Comparison of ENCODE assay signal across 8 cellular contexts in genomic region chr4:18593297-18594002, GRCh38.
DNase-seq lines count a peak whose midpoint lies in the region; ATAC-seq and TF ChIP-seq lines count a peak whose summit lies in the region.

No MANE protein-coding gene starts in this region.

- H3K4me1 ChIP-seq in left lung = no peaks in the 10 kb centered on the region

- H3K27me3 Mint-ChIP-seq in activated B cell treated with CpG ODN at 0.5 μM for 24 hours = peaks cover 10% of the 10 kb centered on the region

- TF ChIP-seq CTCF in activated B cell treated with CpG ODN at 0.5 μM for 24 hours (IDR thresholded peaks at IDR 0.05) (peak; percentile 51), choroid plexus epithelial cell (conservative IDR thresholded peaks at IDR 0.05; ENCODE audit: low read depth, low read length) (peak; percentile 87), left lung (IDR thresholded peaks at IDR 0.05) (peak; percentile 69 to 75)

- POLR2A ChIA-PET in activated B cell treated with CpG ODN at 0.5 μM for 24 hours (lab: Charles Lee) = no interaction called here

- H3K4me3 Mint-ChIP-seq in activated B cell treated with CpG ODN at 0.5 μM for 24 hours = no peak overlapping the region

- peaks cover 0 to 6% of the 10 kb centered on the region in 2 donors for H3K27me3 ChIP-seq in left lung

- no peaks in the 10 kb centered on the region for H3K9me3 ChIP-seq in left lung

- H3K27ac ChIP-seq in left lung = no peak overlapping the region

- no peaks in the 10 kb centered on the region for H3K36me3 Mint-ChIP-seq in activated B cell treated with CpG ODN at 0.5 μM for 24 hours (ENCODE audit: low read depth)

- intact Hi-C loops in activated B cell treated with CpG ODN at 0.5 μM for 24 hours (cut with micrococcal nuclease) (loop anchor here (1.0 to 2.0 kb wide), 4 partner anchors 659 to 956 kb away; no protein-coding TSS in a partner anchor), left lung (cut with DNase I) (no loop called here)

- CTCF ChIA-PET in activated B cell treated with CpG ODN at 0.5 μM for 24 hours (lab: Charles Lee) = interaction anchor here (1.0 to 1.3 kb wide), 3 partner anchors 776 to 784 kb away, joined by 3 to 8 read pairs (median 6); no protein-coding TSS in a partner anchor

- H3K4me3 ChIP-seq in choroid plexus epithelial cell (ENCODE audit: low read depth, low read length) = peak overlapping the region; percentile 23
- H3K4me3 ChIP-seq in left lung = no peak overlapping the region

- H3K36me3 ChIP-seq in left lung = no peaks in the 10 kb centered on the region

- no peaks in the 10 kb centered on the region for H3K9me3 Mint-ChIP-seq in activated B cell treated with CpG ODN at 0.5 μM for 24 hours

- DNase-seq in Ammon's horn (ENCODE audit: low spot score) (peak; percentile 95), NCI-H2227 treated with DMSO at 0.1 percent for 48 hours (lab: John Stamatoyannopoulos, UW) (peak; percentile 56), activated B cell treated with CpG ODN at 0.5 μM for 24 hours (no peak), choroid plexus epithelial cell (ENCODE audit: low read depth) (peak; percentile 88), left lung (no peak)
- DNase-seq in stimulated activated CD4-positive, alpha-beta T cell treated with anti-CD3 and anti-CD28 coated beads, TNF-alpha, amount 100 ng/mL, for 24 hours (ENCODE audit: low read depth in 3 of 3) = peak; percentile 14 to 25 (median 16)

- peaks cover 3% of the 10 kb centered on the region for H3K4me1 Mint-ChIP-seq in activated B cell treated with CpG ODN at 0.5 μM for 24 hours

- ATAC-seq in GM18907 (IDR thresholded peaks at IDR 0.05; ENCODE audit: unreplicated experiment) (peak; percentile 94), HG03175 (IDR thresholded peaks at IDR 0.05; ENCODE audit: unreplicated experiment) (peak; percentile 90), activated B cell treated with CpG ODN at 0.5 μM for 24 hours (ENCODE audit: low read depth) (no peak), left lung (peak; percentile 88)

- H3K27ac Mint-ChIP-seq in activated B cell treated with CpG ODN at 0.5 μM for 24 hours = no peak overlapping the region

Comparison
In these comparisons a context has a peak if more than half of its experiments do, and no peak if none do; other contexts are left out.
1. DNase-seq: peak in Ammon's horn (single experiment), NCI-H2227 treated with DMSO at 0.1 percent for 48 hours (single experiment), choroid plexus epithelial cell (single experiment) and stimulated activated CD4-positive, alpha-beta T cell treated with anti-CD3 and anti-CD28 coated beads, TNF-alpha, amount 100 ng/mL, for 24 hours (3 of 3); none in activated B cell treated with CpG ODN at 0.5 μM for 24 hours (single experiment) and left lung (0 of 2).
2. Peak in every context shown above with its lines, with median percentiles within 50 percentile points of each other: CTCF ChIP-seq.